24 cellular contexts compared by ENCODE assay signal in genomic region chr12:49877066-49877465, GRCh38. TPM values are rescaled to one million over a fixed set of nuclear protein-coding genes. Genes with fewer than 3 reads are reported as not detected.
A peak's percentile ranks its signal among the peaks of the same experiment; 100 is the strongest.
DNase-seq lines count a peak whose midpoint lies in the region; ATAC-seq and TF ChIP-seq lines count a peak whose summit lies in the region.
"Had no signal": no experiment of that assay in that cellular context is flagged by ENCODE, and none has a peak within 500 bp of the region (broad histone marks: within the 10 kb centered on the region; RNA-seq: fewer than 3 reads in every experiment).

No MANE protein-coding gene starts in this region.

- no peaks in the 10 kb centered on the region for H3K9me2 ChIP-seq in GM23338 (ENCODE audit: insufficient read depth)

- no peak overlapping the region for H3K4me3 Mint-ChIP-seq in GM23338
- no peak overlapping the region for H3K4me3 Mint-ChIP-seq in endodermal cell
- H3K4me3 Mint-ChIP-seq: CD8-positive, alpha-beta T cell had no signal

- no peak overlapping the region for H3K9ac ChIP-seq in endodermal cell (ENCODE audit: extremely low read depth, low read length, poor library complexity, severe bottlenecking)
- H3K9ac ChIP-seq: BLaER1 had no signal

- peak; percentile 10 for DNase-seq in activated CD8-positive, alpha-beta memory T cell treated with anti-CD3 and anti-CD28 coated beads, Interleukin-2, amount 50 U/mL, for 4 hours
- no peak for DNase-seq in activated CD8-positive, alpha-beta memory T cell treated with anti-CD3 and anti-CD28 coated beads, Interleukin-2, amount 50 U/mL, for 48 hours
- DNase-seq in GM23338 (ENCODE audit: low spot score), result no peak
- DNase-seq in endodermal cell, result peak; percentile 48
- peak; percentile 58 for DNase-seq in posterior vena cava (ENCODE audit: low spot score)
- DNase-seq: ACHN; Calu3; CD8-positive, alpha-beta T cell; DMS153; GDM1; Karpas-422; MV-4-11; NCI-H1105 treated with DMSO at 0.1 percent for 48 hours; NCI-H2029 treated with DMSO at 0.1 percent for 48 hours; NCI-H2171; NCI-H345; NCI-H524 treated with DMSO at 0.1 percent for 48 hours; NCI-H82 had no signal

- TF ChIP-seq CTCF in GM23338 (conservative IDR thresholded peaks at IDR 0.05; ENCODE audit: low read depth in 2 of 2) (no peak), endodermal cell (conservative IDR thresholded peaks at IDR 0.05) (no peak)

- H3K36me3 Mint-ChIP-seq in GM23338 (ENCODE audit: low read depth), result peaks cover 11% of the 10 kb centered on the region; the same call in 1 of the 3 replicates
- H3K36me3 Mint-ChIP-seq in endodermal cell (ENCODE audit: low read depth), result no peaks in the 10 kb centered on the region
- H3K36me3 Mint-ChIP-seq: CD8-positive, alpha-beta T cell had no signal

- H3K4me1 ChIP-seq in GM23338 (ENCODE audit: insufficient read depth) (no peaks in the 10 kb centered on the region), endodermal cell (ENCODE audit: control insufficient read depth, insufficient read depth, low read length) (peaks cover 7% of the 10 kb centered on the region)
- H3K4me1 ChIP-seq: BLaER1 had no signal

- no peak overlapping the region for H2AFZ ChIP-seq in GM23338

- peak; percentile 39 for ATAC-seq in GM23338
- no peak for ATAC-seq in HG03097 (IDR thresholded peaks at IDR 0.05; ENCODE audit: low FRiP score, unreplicated experiment)
- ATAC-seq in GM21526 (IDR thresholded peaks at IDR 0.05; ENCODE audit: low FRiP score, unreplicated experiment), result no peak
- ATAC-seq in HG03520 (IDR thresholded peaks at IDR 0.05; ENCODE audit: unreplicated experiment), result no peak
- ATAC-seq: CD8-positive, alpha-beta T cell; Panc1 had no signal

- H3K27me3 ChIP-seq in GM23338 (ENCODE audit: insufficient read depth), result no peaks in the 10 kb centered on the region
- no peaks in the 10 kb centered on the region for H3K27me3 ChIP-seq in endodermal cell (ENCODE audit: control insufficient read depth, insufficient read depth, low read length, poor library complexity, severe bottlenecking)
- H3K27me3 ChIP-seq: BLaER1 had no signal

- H3K4me3 ChIP-seq in GM23338, result no peak overlapping the region
- H3K4me3 ChIP-seq in endodermal cell (ENCODE audit: low read length), result no peak overlapping the region
- H3K4me3 ChIP-seq: BLaER1 had no signal

- H3K27ac ChIP-seq in GM23338 (ENCODE audit: low read depth), result no peak overlapping the region
- H3K27ac ChIP-seq in endodermal cell (ENCODE audit: low read depth, low read length), result no peak overlapping the region
- H3K27ac ChIP-seq: 22Rv1, BLaER1 had no signal

- no peaks in the 10 kb centered on the region for H4K20me1 ChIP-seq in GM23338 (replicated peaks; ENCODE audit: insufficient read depth)
- H4K20me1 ChIP-seq: BLaER1 had no signal

- H3K4me1 Mint-ChIP-seq in GM23338 (0 out of 3 replicates have a peak, but pooled peaks cover under 1% of the 10 kb centered on the region), endodermal cell (peaks cover 6% of the 10 kb centered on the region)

- peaks cover 20% of the 10 kb centered on the region for H3K27me3 Mint-ChIP-seq in GM23338 (ENCODE audit: insufficient read depth, low read depth, poor library complexity)
- H3K27me3 Mint-ChIP-seq in endodermal cell (ENCODE audit: insufficient read depth), result peaks cover 3% of the 10 kb centered on the region

- H3K9me3 Mint-ChIP-seq in GM23338 (peaks cover 32% of the 10 kb centered on the region), endodermal cell (peaks cover 14% of the 10 kb centered on the region)
- H3K9me3 Mint-ChIP-seq: CD8-positive, alpha-beta T cell had no signal

- no peaks in the 10 kb centered on the region for H3K79me2 ChIP-seq in GM23338 (replicated peaks; ENCODE audit: insufficient read depth)

- H3K36me3 ChIP-seq in GM23338 (ENCODE audit: insufficient read depth) (no peaks in the 10 kb centered on the region), endodermal cell (ENCODE audit: control insufficient read depth, insufficient read depth, low read length) (no peaks in the 10 kb centered on the region)
- H3K36me3 ChIP-seq: BLaER1 had no signal

- intact Hi-C loops in posterior vena cava (cut with DNase I), result no loop called here

- 71 to 100% methylated on average over 1 to 5 of the region's 5 CpGs for WGBS in endodermal cell (ENCODE audit: insufficient coverage in 1 of 2, insufficient read length in 1 of 2), 2 experiments

- peaks cover 34% of the 10 kb centered on the region for H3F3A ChIP-seq in GM23338 (replicated peaks; ENCODE audit: low read depth)

- no peak overlapping the region for H3K4me2 ChIP-seq in GM23338
- H3K4me2 ChIP-seq: BLaER1 had no signal

- H3K9me3 ChIP-seq in endodermal cell (ENCODE audit: control insufficient read depth, low read length), result no peaks in the 10 kb centered on the region
- H3K9me3 ChIP-seq: BLaER1 had no signal

- H3K27ac Mint-ChIP-seq in GM23338 (no peak overlapping the region), endodermal cell (no peak overlapping the region)
- H3K27ac Mint-ChIP-seq: CD8-positive, alpha-beta T cell had no signal

TF ChIP-seq in GM23338, 12 proteins besides CTCF, POLR2A, EP300 and RAD21:
- TF ChIP-seq JUNB (IDR thresholded peaks at IDR 0.05; ENCODE audit: unreplicated experiment) (no peak), EZH2 (IDR thresholded peaks at IDR 0.05; ENCODE audit: low read depth, unreplicated experiment) (no peak), ZNF331 (CRISPR knock-in tag; IDR thresholded peaks at IDR 0.05; ENCODE audit: low read depth) (no peak), ETS1 (IDR thresholded peaks at IDR 0.05) (no peak), ZNF114 (CRISPR knock-in tag; IDR thresholded peaks at IDR 0.05) (no peak), CREB1 (CRISPR knock-in tag; IDR thresholded peaks at IDR 0.05; ENCODE audit: low read depth) (no peak)
- TF ChIP-seq, protein P1, sequence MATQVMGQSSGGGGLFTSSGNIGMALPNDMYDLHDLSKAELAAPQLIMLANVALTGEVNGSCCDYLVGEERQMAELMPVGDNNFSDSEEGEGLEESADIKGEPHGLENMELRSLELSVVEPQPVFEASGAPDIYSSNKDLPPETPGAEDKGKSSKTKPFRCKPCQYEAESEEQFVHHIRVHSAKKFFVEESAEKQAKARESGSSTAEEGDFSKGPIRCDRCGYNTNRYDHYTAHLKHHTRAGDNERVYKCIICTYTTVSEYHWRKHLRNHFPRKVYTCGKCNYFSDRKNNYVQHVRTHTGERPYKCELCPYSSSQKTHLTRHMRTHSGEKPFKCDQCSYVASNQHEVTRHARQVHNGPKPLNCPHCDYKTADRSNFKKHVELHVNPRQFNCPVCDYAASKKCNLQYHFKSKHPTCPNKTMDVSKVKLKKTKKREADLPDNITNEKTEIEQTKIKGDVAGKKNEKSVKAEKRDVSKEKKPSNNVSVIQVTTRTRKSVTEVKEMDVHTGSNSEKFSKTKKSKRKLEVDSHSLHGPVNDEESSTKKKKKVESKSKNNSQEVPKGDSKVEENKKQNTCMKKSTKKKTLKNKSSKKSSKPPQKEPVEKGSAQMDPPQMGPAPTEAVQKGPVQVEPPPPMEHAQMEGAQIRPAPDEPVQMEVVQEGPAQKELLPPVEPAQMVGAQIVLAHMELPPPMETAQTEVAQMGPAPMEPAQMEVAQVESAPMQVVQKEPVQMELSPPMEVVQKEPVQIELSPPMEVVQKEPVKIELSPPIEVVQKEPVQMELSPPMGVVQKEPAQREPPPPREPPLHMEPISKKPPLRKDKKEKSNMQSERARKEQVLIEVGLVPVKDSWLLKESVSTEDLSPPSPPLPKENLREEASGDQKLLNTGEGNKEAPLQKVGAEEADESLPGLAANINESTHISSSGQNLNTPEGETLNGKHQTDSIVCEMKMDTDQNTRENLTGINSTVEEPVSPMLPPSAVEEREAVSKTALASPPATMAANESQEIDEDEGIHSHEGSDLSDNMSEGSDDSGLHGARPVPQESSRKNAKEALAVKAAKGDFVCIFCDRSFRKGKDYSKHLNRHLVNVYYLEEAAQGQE (IDR thresholded peaks at IDR 0.05; ENCODE audit: unreplicated experiment), result no peak

RNA-seq across cellular contexts. Expression of gene FAIM2, which starts 26.6 kb away (rescaled TPM):
- total RNA-seq in GM23338 (2014; rRNA removed; shearing (Covaris generic)), result 0.08 and 2.0 TPM in 2 replicates
- 0.61 and 0.83 TPM in 2 replicates for polyA plus RNA-seq in GM23338 (2016; fragmentation: Nextera tagmentation; extraction: Ambion mirVana)
- total RNA-seq in endodermal cell (not detected), posterior vena cava (1 to 10 TPM; 1.8 to 2.5 TPM)
- polyA plus RNA-seq in endodermal cell (2013, experiment 1 of 2), result 4.4 TPM
- polyA plus RNA-seq in endodermal cell (2013, experiment 2 of 2), result 3.2 TPM
- total RNA-seq: Calu3; CD8-positive, alpha-beta T cell had no signal

RNA-seq across cellular contexts. Expression of gene BCDIN3D, which starts 34.2 kb away (rescaled TPM):
- total RNA-seq in GM23338 (2014; rRNA removed; shearing (Covaris generic)), result 1.8 and 2.1 TPM in 2 replicates
- 0.89 and 1.4 TPM in 2 replicates for polyA plus RNA-seq in GM23338 (2016; fragmentation: Nextera tagmentation; extraction: Ambion mirVana)
- 1 to 10 TPM; 2.8 to 3.8 TPM for total RNA-seq in endodermal cell
- polyA plus RNA-seq in endodermal cell (2013, experiment 1 of 2), result 4.8 TPM
- 5.1 TPM for polyA plus RNA-seq in endodermal cell (2013, experiment 2 of 2)
- total RNA-seq in posterior vena cava, result 1 to 10 TPM; 2.5 to 4.0 TPM

RNA-seq across cellular contexts. Expression of gene NCKAP5L, which starts 48.9 kb away (rescaled TPM):
- total RNA-seq in GM23338 (2014; rRNA removed; shearing (Covaris generic)), result 30.0 and 37.0 TPM in 2 replicates
- polyA plus RNA-seq in GM23338 (2016; fragmentation: Nextera tagmentation; extraction: Ambion mirVana), result 10.2 TPM in 2 replicates
- 10 to 100 TPM; 21.2 to 24.1 TPM for total RNA-seq in endodermal cell
- 28.0 TPM for polyA plus RNA-seq in endodermal cell (2013, experiment 1 of 2)
- polyA plus RNA-seq in endodermal cell (2013, experiment 2 of 2), result 25.4 TPM
- total RNA-seq in posterior vena cava, result 10 to 100 TPM; 16.2 to 22.4 TPM

Comparison
In these comparisons a context has a peak if more than half of its experiments do, and no peak if none do; other contexts are left out.
1. DNase-seq: peak in activated CD8-positive, alpha-beta memory T cell treated with anti-CD3 and anti-CD28 coated beads, Interleukin-2, amount 50 U/mL, for 4 hours (single experiment), endodermal cell (single experiment) and posterior vena cava (single experiment); none in activated CD8-positive, alpha-beta memory T cell treated with anti-CD3 and anti-CD28 coated beads, Interleukin-2, amount 50 U/mL, for 48 hours (single experiment) and GM23338 (single experiment).